ENCODE assay signal across 2 cellular contexts in the genomic region with DNA sequence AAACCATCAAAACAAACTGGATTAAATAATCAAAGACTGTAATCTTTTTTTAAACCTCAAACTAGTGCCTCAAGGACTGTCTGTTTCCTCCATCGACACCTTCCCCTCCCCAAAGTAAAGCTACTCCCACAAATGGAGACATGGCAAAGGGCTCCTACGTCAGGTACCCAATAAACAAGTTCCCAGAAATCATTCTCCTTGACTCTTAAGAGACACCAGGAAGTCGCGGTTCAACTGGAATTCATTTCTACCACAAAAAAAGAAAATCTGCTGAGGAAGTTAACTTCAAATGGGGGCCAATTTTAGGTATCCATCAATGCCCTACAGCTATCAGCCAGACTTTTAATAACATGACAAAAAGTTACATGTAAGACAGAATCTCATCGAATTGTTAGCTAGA.
TF ChIP-seq lines count a peak whose summit lies in the region.

No MANE protein-coding gene starts in this region.

TF ChIP-seq in HepG2, 621 proteins besides CTCF, POLR2A, EP300 and RAD21:
- TF ChIP-seq NFRKB (IDR thresholded peaks at IDR 0.05) (no peak), ZSCAN21 (CRISPR knock-in tag; IDR thresholded peaks at IDR 0.05; ENCODE audit: borderline replicate concordance) (no peak)
TF ChIP-seq in HepG2: peak in this region for 0.

TF ChIP-seq in WTC11, 78 proteins besides CTCF, POLR2A, EP300 and RAD21:
- TF ChIP-seq, protein P1, sequence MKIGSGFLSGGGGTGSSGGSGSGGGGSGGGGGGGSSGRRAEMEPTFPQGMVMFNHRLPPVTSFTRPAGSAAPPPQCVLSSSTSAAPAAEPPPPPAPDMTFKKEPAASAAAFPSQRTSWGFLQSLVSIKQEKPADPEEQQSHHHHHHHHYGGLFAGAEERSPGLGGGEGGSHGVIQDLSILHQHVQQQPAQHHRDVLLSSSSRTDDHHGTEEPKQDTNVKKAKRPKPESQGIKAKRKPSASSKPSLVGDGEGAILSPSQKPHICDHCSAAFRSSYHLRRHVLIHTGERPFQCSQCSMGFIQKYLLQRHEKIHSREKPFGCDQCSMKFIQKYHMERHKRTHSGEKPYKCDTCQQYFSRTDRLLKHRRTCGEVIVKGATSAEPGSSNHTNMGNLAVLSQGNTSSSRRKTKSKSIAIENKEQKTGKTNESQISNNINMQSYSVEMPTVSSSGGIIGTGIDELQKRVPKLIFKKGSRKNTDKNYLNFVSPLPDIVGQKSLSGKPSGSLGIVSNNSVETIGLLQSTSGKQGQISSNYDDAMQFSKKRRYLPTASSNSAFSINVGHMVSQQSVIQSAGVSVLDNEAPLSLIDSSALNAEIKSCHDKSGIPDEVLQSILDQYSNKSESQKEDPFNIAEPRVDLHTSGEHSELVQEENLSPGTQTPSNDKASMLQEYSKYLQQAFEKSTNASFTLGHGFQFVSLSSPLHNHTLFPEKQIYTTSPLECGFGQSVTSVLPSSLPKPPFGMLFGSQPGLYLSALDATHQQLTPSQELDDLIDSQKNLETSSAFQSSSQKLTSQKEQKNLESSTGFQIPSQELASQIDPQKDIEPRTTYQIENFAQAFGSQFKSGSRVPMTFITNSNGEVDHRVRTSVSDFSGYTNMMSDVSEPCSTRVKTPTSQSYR (CRISPR knock-in tag; IDR thresholded peaks at IDR 0.05): no peak
- TF ChIP-seq, protein P2, sequence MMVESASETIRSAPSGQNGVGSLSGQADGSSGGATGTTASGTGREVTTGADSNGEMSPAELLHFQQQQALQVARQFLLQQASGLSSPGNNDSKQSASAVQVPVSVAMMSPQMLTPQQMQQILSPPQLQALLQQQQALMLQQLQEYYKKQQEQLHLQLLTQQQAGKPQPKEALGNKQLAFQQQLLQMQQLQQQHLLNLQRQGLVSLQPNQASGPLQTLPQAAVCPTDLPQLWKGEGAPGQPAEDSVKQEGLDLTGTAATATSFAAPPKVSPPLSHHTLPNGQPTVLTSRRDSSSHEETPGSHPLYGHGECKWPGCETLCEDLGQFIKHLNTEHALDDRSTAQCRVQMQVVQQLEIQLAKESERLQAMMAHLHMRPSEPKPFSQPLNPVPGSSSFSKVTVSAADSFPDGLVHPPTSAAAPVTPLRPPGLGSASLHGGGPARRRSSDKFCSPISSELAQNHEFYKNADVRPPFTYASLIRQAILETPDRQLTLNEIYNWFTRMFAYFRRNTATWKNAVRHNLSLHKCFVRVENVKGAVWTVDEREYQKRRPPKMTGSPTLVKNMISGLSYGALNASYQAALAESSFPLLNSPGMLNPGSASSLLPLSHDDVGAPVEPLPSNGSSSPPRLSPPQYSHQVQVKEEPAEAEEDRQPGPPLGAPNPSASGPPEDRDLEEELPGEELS (CRISPR knock-in tag; IDR thresholded peaks at IDR 0.05): no peak
- TF ChIP-seq, protein P3, sequence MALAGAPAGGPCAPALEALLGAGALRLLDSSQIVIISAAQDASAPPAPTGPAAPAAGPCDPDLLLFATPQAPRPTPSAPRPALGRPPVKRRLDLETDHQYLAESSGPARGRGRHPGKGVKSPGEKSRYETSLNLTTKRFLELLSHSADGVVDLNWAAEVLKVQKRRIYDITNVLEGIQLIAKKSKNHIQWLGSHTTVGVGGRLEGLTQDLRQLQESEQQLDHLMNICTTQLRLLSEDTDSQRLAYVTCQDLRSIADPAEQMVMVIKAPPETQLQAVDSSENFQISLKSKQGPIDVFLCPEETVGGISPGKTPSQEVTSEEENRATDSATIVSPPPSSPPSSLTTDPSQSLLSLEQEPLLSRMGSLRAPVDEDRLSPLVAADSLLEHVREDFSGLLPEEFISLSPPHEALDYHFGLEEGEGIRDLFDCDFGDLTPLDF (CRISPR knock-in tag; IDR thresholded peaks at IDR 0.05): no peak
- TF ChIP-seq ZNF396 (CRISPR knock-in tag; IDR thresholded peaks at IDR 0.05; ENCODE audit: borderline replicate concordance): no peak
- TF ChIP-seq FOXP1 (CRISPR knock-in tag; IDR thresholded peaks at IDR 0.05; ENCODE audit: borderline replicate concordance): no peak
